In the genomic region with DNA sequence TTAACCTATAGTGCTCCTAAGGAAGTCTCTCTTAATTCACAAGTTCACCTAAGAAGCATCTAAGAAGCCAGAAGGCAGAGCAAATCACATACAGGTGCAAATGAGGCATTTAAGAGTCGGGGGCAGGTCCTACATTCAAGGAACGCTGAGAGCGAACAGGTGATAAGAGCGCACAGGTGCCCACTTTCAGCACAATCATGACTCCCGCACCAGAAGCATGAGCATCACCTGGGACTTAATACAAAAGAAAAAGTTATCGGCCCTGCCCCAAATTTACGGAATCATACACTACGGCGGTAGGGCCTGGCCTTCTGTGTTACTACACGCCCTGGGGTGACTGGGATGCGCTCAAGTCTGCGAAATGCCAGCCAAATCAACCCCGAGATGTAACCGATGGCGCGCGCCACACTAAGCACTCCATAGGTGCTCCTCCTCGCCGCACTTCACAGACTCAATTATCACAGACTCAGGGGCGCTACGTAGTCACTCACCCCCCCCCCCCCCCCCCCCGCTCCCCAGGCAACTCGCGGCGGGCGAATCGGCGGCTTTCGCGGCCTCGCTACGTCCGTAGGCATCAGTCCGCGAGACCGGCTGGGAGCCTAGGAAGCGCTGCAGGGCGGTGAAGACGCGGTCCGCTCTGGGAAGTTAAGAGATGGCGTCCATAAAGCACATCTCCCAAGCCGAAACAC, we compare ENCODE assay signal across 8 cellular contexts. TPM values are rescaled to one million over a fixed set of nuclear protein-coding genes. Genes with fewer than 3 reads are reported as not detected.
DNase-seq lines count a peak whose midpoint lies in the region; ATAC-seq, FAIRE-seq and TF ChIP-seq lines count a peak whose summit lies in the region.

No MANE protein-coding gene starts in this region.

- no peak for TF ChIP-seq POLR2A in GM12891 (IDR thresholded peaks at IDR 0.05; ENCODE audit: low read depth, low read length)

- peak overlapping the region; percentile 54 to 62 for H3K9ac ChIP-seq in liver (ENCODE audit: low read depth in 1 of 2, low read length in 2 of 2)

- peak overlapping the region; percentile 61 to 79 (median 78) for H3K4me3 ChIP-seq in liver (ENCODE audit: low read depth in 1 of 3, low read length in 3 of 3)

- H3K27ac ChIP-seq in liver (ENCODE audit: low read depth in 1 of 2, low read length in 2 of 2): peak overlapping the region; percentile 58 to 83

- peak; percentile 75 for FAIRE-seq in GM12891 (lab: Jason Lieb, UNC)

- no peaks in the 10 kb centered on the region for H3K27me3 ChIP-seq in liver (ENCODE audit: control insufficient read depth in 4 of 4, insufficient read depth in 4 of 4, low read length in 3 of 4)

- no peaks in the 10 kb centered on the region for H3K9me3 ChIP-seq in liver (ENCODE audit: control insufficient read depth in 4 of 4, low read length in 3 of 4)

- no peak for TF ChIP-seq RAD21 in liver (IDR thresholded peaks at IDR 0.05)

- WGBS in liver: 2% methylated on average over 43 of the region's 43 CpGs

- H3K4me1 ChIP-seq in liver (ENCODE audit: control insufficient read depth in 4 of 4, insufficient read depth in 4 of 4, low read length in 3 of 4): peaks cover 3 to 7% (median 6%) of the 10 kb centered on the region in 4 donors

- H3K36me3 ChIP-seq in liver (ENCODE audit: control insufficient read depth in 4 of 4, insufficient read depth in 3 of 4, low read depth in 1 of 4, low read length in 3 of 4): no peaks in the 10 kb centered on the region

- DNase-seq in GM12891 (ENCODE audit: insufficient read length, low spot score) (peak; percentile 23), NCI-H146 (lab: John Stamatoyannopoulos, UW) (peak; percentile 61), dedifferentiated amniotic fluid mesenchymal stem cell (ENCODE audit: extremely low spot score) (peak; percentile 52), NCI-H187 treated with DMSO at 0.1 percent for 48 hours (lab: John Stamatoyannopoulos, UW) (no peak)
- peak; percentile 18 to 27 for DNase-seq in activated CD4-positive, alpha-beta T cell treated with anti-CD3 and anti-CD28 coated beads for 24 hours (ENCODE audit: low read depth in 2 of 2)
- peak; percentile 29 for DNase-seq in stimulated activated CD4-positive, alpha-beta T cell treated with anti-CD3 and anti-CD28 coated beads, Interleukin-2, amount 100 ng/mL, for 4 hours (ENCODE audit: low read depth)

- peak; percentile 10 for ATAC-seq in HG02678 (IDR thresholded peaks at IDR 0.05; ENCODE audit: unreplicated experiment)

- TF ChIP-seq CTCF in liver (IDR thresholded peaks at IDR 0.05; ENCODE audit: low read depth, low read length, missing input control): no peak

TF ChIP-seq in GM12891, 5 proteins besides CTCF, POLR2A, EP300 and RAD21:
- TF ChIP-seq SPI1 (IDR thresholded peaks at IDR 0.05; ENCODE audit: low read depth, low read length) (no peak), PAX5 (IDR thresholded peaks at IDR 0.05; ENCODE audit: insufficient read depth, low read length, severe bottlenecking) (no peak), TAF1 (IDR thresholded peaks at IDR 0.05; ENCODE audit: low read depth, low read length) (0 out of 2 replicates have a peak, but pooled peaks have one; percentile 19)

TF ChIP-seq in liver, 16 proteins besides CTCF, POLR2A, EP300 and RAD21:
- TF ChIP-seq RXRA (IDR thresholded peaks at IDR 0.05) (no peak), HNF4G (IDR thresholded peaks at IDR 0.05) (no peak), HNF4A (conservative IDR thresholded peaks at IDR 0.05) (no peak), SP1 (IDR thresholded peaks at IDR 0.05) (no peak), EGR1 (IDR thresholded peaks at IDR 0.05; ENCODE audit: low read depth in 2 of 2) (no peak), FOXA1 (IDR thresholded peaks at IDR 0.05) (no peak), FOXA2 (IDR thresholded peaks at IDR 0.05) (no peak), JUND (IDR thresholded peaks at IDR 0.05) (no peak)
- TF ChIP-seq, protein P1, sequence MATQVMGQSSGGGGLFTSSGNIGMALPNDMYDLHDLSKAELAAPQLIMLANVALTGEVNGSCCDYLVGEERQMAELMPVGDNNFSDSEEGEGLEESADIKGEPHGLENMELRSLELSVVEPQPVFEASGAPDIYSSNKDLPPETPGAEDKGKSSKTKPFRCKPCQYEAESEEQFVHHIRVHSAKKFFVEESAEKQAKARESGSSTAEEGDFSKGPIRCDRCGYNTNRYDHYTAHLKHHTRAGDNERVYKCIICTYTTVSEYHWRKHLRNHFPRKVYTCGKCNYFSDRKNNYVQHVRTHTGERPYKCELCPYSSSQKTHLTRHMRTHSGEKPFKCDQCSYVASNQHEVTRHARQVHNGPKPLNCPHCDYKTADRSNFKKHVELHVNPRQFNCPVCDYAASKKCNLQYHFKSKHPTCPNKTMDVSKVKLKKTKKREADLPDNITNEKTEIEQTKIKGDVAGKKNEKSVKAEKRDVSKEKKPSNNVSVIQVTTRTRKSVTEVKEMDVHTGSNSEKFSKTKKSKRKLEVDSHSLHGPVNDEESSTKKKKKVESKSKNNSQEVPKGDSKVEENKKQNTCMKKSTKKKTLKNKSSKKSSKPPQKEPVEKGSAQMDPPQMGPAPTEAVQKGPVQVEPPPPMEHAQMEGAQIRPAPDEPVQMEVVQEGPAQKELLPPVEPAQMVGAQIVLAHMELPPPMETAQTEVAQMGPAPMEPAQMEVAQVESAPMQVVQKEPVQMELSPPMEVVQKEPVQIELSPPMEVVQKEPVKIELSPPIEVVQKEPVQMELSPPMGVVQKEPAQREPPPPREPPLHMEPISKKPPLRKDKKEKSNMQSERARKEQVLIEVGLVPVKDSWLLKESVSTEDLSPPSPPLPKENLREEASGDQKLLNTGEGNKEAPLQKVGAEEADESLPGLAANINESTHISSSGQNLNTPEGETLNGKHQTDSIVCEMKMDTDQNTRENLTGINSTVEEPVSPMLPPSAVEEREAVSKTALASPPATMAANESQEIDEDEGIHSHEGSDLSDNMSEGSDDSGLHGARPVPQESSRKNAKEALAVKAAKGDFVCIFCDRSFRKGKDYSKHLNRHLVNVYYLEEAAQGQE (IDR thresholded peaks at IDR 0.05): no peak
- TF ChIP-seq, protein P2, sequence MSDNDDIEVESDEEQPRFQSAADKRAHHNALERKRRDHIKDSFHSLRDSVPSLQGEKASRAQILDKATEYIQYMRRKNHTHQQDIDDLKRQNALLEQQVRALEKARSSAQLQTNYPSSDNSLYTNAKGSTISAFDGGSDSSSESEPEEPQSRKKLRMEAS (IDR thresholded peaks at IDR 0.05): no peak
TF ChIP-seq in liver: peak in this region for 0.

RNA-seq across cellular contexts. Expression of a gene that starts 0.7 kb away (rescaled TPM):
- 2.4 TPM for polyA plus RNA-seq in GM12891 (2012; ENCODE audit: low read depth, missing spikeins)
- 10 to 100 TPM in 1 of 2 donors, 1 to 10 TPM in 1; 4.7 to 11.5 TPM for total RNA-seq in liver
- 1 to 10 TPM; 1.1 to 1.7 TPM for polyA plus RNA-seq in liver
